1 cellular context compared by ENCODE assay signal in the genomic region with DNA sequence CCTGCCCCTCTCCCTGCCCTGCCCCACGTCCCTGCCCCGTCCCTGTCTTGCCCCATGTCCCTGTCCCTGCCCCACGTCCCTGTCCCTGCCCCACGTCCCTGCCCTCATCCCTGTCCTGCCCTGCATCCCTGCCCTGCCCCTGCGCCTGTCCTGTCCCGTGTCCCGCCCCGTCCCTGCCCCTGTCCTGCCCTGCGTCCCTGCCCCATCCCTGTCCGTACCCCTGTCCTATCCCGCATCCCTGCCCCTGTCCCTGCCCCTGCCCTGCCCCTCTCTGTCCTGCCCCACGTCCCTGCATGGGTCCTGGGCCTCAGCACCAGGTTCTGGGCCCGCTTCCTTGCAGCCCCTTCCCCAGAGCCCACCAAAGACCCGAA. TPM values are rescaled to one million over a fixed set of nuclear protein-coding genes. Genes with fewer than 3 reads are reported as not detected.
"Had no signal": no experiment of that assay in that cellular context is flagged by ENCODE, and none has a peak within 500 bp of the region (broad histone marks: within the 10 kb centered on the region; RNA-seq: fewer than 3 reads in every experiment).

No MANE protein-coding gene starts in this region.

RNA-seq across cellular contexts. Expression of a gene that starts 26.8 kb away (rescaled TPM):
- total RNA-seq: ascending aorta had no signal
